ENCODE assay signal across 12 cellular contexts in genomic region chr22:17944205-17944725, GRCh38.
A peak's percentile ranks its signal among the peaks of the same experiment; 100 is the strongest.
DNase-seq lines count a peak whose midpoint lies in the region; TF ChIP-seq lines count a peak whose summit lies in the region.
"Had no signal": no experiment of that assay in that cellular context is flagged by ENCODE, and none has a peak within 500 bp of the region (broad histone marks: within the 10 kb centered on the region; RNA-seq: fewer than 3 reads in every experiment).

No MANE protein-coding gene starts in this region.

- no peak overlapping the region for H2BK5ac ChIP-seq in neuronal stem cell (ENCODE audit: low read length)

- H3K14ac ChIP-seq in neuronal stem cell (ENCODE audit: low read length), result no peak overlapping the region

- peaks cover 3% of the 10 kb centered on the region for H3K79me1 ChIP-seq in neuronal stem cell (ENCODE audit: low read depth, low read length)

- TF ChIP-seq EP300 in transverse colon (IDR thresholded peaks at IDR 0.05; ENCODE audit: low read depth), result no peak

- CTCF ChIA-PET in MCF 10A (lab: Yijun Ruan, JAX) (interaction anchor here (0.6 to 1.1 kb wide), 3 partner anchors 11 to 132 kb away, joined by 3 to 4 read pairs (median 4); no protein-coding TSS in a partner anchor), mammary epithelial cell (lab: Charles Lee; ENCODE audit: low non-redundant PET) (no interaction called here)

- no peaks in the 10 kb centered on the region for H3K27me3 ChIP-seq in mammary epithelial cell (ENCODE audit: insufficient read depth, low read length)
- H3K27me3 ChIP-seq in endodermal cell (ENCODE audit: control insufficient read depth, insufficient read depth, low read length, poor library complexity, severe bottlenecking), result no peaks in the 10 kb centered on the region
- H3K27me3 ChIP-seq in neuronal stem cell (ENCODE audit: control insufficient read depth in 3 of 3, insufficient read depth in 3 of 3, low read depth in 1 of 3, low read length in 3 of 3), result no peaks in the 10 kb centered on the region
- H3K27me3 ChIP-seq in transverse colon, result no peaks in the 10 kb centered on the region
- H3K27me3 ChIP-seq in hepatocyte, result no peaks in the 10 kb centered on the region
- H3K27me3 ChIP-seq in Peyer's patch, result no peaks in the 10 kb centered on the region

- no peak for TF ChIP-seq POLR2A in transverse colon (IDR thresholded peaks at IDR 0.05)
- no peak for TF ChIP-seq POLR2A in Peyer's patch (IDR thresholded peaks at IDR 0.05)

- no TSS peak for BruUV-seq in MCF 10A (replicated peaks; lab: Mats Ljungman, UMichigan)
- no TSS peak for BruUV-seq in mammary epithelial cell (replicated peaks; lab: Mats Ljungman, UMichigan)

- WGBS in mammary epithelial cell (ENCODE audit: low coverage, missing lambda C conversion rate), result 77% methylated on average over 13 of the region's 13 CpGs
- 91 to 95% methylated on average over 13 of the region's 13 CpGs for WGBS in endodermal cell (ENCODE audit: insufficient coverage in 1 of 2, insufficient read length in 1 of 2), 2 experiments
- WGBS in neuronal stem cell (ENCODE audit: extremely low coverage in 2 of 2, insufficient read length in 2 of 2, insufficient replicate concordance in 1 of 2), 2 donors, result no CpG with 5 or more reads among the region's 13 CpGs
- 73 to 78% methylated on average over 4 to 13 of the region's 13 CpGs for WGBS in transverse colon (ENCODE audit: low coverage in 1 of 2), 2 donors
- WGBS in hepatocyte (ENCODE audit: low lambda C conversion rate, missing lambda C conversion rate), result 85% methylated on average over 13 of the region's 13 CpGs

- H2BK15ac ChIP-seq in neuronal stem cell (ENCODE audit: low read length), result peak overlapping the region; percentile 44

- H3K9ac ChIP-seq in mammary epithelial cell (ENCODE audit: insufficient read depth, low read length), result no peak overlapping the region
- no peak overlapping the region for H3K9ac ChIP-seq in endodermal cell (ENCODE audit: extremely low read depth, low read length, poor library complexity, severe bottlenecking)
- peak overlapping the region; percentile 1 for H3K9ac ChIP-seq in neuronal stem cell (ENCODE audit: low read depth, low read length, poor library complexity)

- H3K36me3 Mint-ChIP-seq in MCF 10A (ENCODE audit: insufficient read depth, unreplicated experiment) (no peaks in the 10 kb centered on the region), endodermal cell (ENCODE audit: low read depth) (no peaks in the 10 kb centered on the region)
- H3K36me3 Mint-ChIP-seq: activated naive CD4-positive, alpha-beta T cell treated with anti-CD3 and anti-CD28 coated beads, Interleukin-2, amount 50 U/mL, for 24 hours had no signal

- peaks cover 100% of the 10 kb centered on the region for H3K79me2 ChIP-seq in mammary epithelial cell (ENCODE audit: insufficient read depth, low read length)
- H3K79me2 ChIP-seq in hepatocyte, result peaks cover 100% of the 10 kb centered on the region

- DNase-seq in MCF 10A (ENCODE audit: unreplicated experiment) (no peak), mammary epithelial cell (no peak), endodermal cell (no peak), neuronal stem cell (ENCODE audit: low spot score) (no peak), transverse colon (no peak), DMS 273 treated with DMSO at 0.1 percent for 48 hours (lab: John Stamatoyannopoulos, UW) (no peak), hepatocyte (ENCODE audit: low spot score) (no peak), Peyer's patch (no peak)
- DNase-seq: activated CD4-positive, CD25-positive, alpha-beta regulatory T cell; NCI-H774 had no signal

- H3K4ac ChIP-seq in neuronal stem cell (ENCODE audit: low read length), result no peak overlapping the region

- H3K4me1 ChIP-seq in mammary epithelial cell (ENCODE audit: insufficient read depth, low read length), result peaks cover 40% of the 10 kb centered on the region
- H3K4me1 ChIP-seq in endodermal cell (ENCODE audit: control insufficient read depth, insufficient read depth, low read length), result peaks cover 6% of the 10 kb centered on the region
- peaks cover 23 to 39% of the 10 kb centered on the region in 2 donors for H3K4me1 ChIP-seq in neuronal stem cell (ENCODE audit: control insufficient read depth in 2 of 2, insufficient read depth in 1 of 2, low read depth in 1 of 2, low read length in 2 of 2)
- peaks cover 12 to 28% (median 26%) of the 10 kb centered on the region in 4 donors for H3K4me1 ChIP-seq in transverse colon
- H3K4me1 ChIP-seq in hepatocyte (ENCODE audit: insufficient read depth), result peaks cover under 1% of the 10 kb centered on the region
- peaks cover 0 to 22% (median 1%) of the 10 kb centered on the region in 4 donors for H3K4me1 ChIP-seq in Peyer's patch

- no peak overlapping the region for H2BK120ac ChIP-seq in neuronal stem cell (ENCODE audit: low read depth, low read length)

- POLR2A ChIA-PET in MCF 10A (lab: Yijun Ruan, JAX), result no interaction called here

- no peak overlapping the region for H2AFZ ChIP-seq in mammary epithelial cell (ENCODE audit: low read depth, low read length)
- no peak overlapping the region for H2AFZ ChIP-seq in neuronal stem cell (ENCODE audit: low read length)
- H2AFZ ChIP-seq in hepatocyte, result no peak overlapping the region

- H3K9me3 Mint-ChIP-seq in MCF 10A (ENCODE audit: unreplicated experiment) (no peaks in the 10 kb centered on the region), endodermal cell (no peaks in the 10 kb centered on the region)
- H3K9me3 Mint-ChIP-seq: activated naive CD4-positive, alpha-beta T cell treated with anti-CD3 and anti-CD28 coated beads, Interleukin-2, amount 50 U/mL, for 24 hours had no signal

- TF ChIP-seq CTCF in MCF 10A (IDR thresholded peaks at IDR 0.05; ENCODE audit: unreplicated experiment) (no peak), mammary epithelial cell (conservative IDR thresholded peaks at IDR 0.05 in 1 of 2, IDR thresholded peaks at IDR 0.05 in 1 of 2; ENCODE audit: extremely low read depth in 1 of 2, insufficient read depth in 1 of 2, low read depth in 1 of 2, low read length in 2 of 2) (no peak), endodermal cell (conservative IDR thresholded peaks at IDR 0.05) (no peak), transverse colon (IDR thresholded peaks at IDR 0.05) (no peak), hepatocyte (IDR thresholded peaks at IDR 0.05; ENCODE audit: poor library complexity) (no peak), Peyer's patch (IDR thresholded peaks at IDR 0.05) (no peak)

- no peaks in the 10 kb centered on the region for H4K20me1 ChIP-seq in mammary epithelial cell (ENCODE audit: insufficient read depth, low read length)
- peaks cover 45% of the 10 kb centered on the region for H4K20me1 ChIP-seq in hepatocyte (ENCODE audit: insufficient read depth, poor library complexity, severe bottlenecking)

- no peaks in the 10 kb centered on the region for H3K9me2 ChIP-seq in hepatocyte (replicated peaks; ENCODE audit: insufficient read depth)

- H3K36me3 ChIP-seq in mammary epithelial cell (ENCODE audit: insufficient read depth, low read length) (no peaks in the 10 kb centered on the region), endodermal cell (ENCODE audit: control insufficient read depth, insufficient read depth, low read length) (no peaks in the 10 kb centered on the region), neuronal stem cell (replicated peaks in 1 of 2; ENCODE audit: control insufficient read depth in 2 of 2, insufficient read depth in 2 of 2, low read length in 2 of 2) (no peaks in the 10 kb centered on the region), transverse colon (no peaks in the 10 kb centered on the region), hepatocyte (replicated peaks; ENCODE audit: insufficient read depth, low read depth) (no peaks in the 10 kb centered on the region), Peyer's patch (no peaks in the 10 kb centered on the region)

- intact Hi-C loops in MCF 10A (cut with micrococcal nuclease), result no loop called here
- intact Hi-C loops in mammary epithelial cell (cut with micrococcal nuclease), result loop anchor here (5.0 kb wide), 1 partner anchor 38 kb away; no protein-coding TSS in a partner anchor
- intact Hi-C loops in transverse colon (cut with DNase I; ENCODE audit: low total_unique reads), result no loop called here

- no peak overlapping the region for H4K8ac ChIP-seq in neuronal stem cell (ENCODE audit: low read depth, low read length)

- peak overlapping the region; percentile 26 for H2AK5ac ChIP-seq in neuronal stem cell (ENCODE audit: low read depth, low read length)

- no peak overlapping the region for H3K23ac ChIP-seq in neuronal stem cell (ENCODE audit: low read depth, low read length, poor library complexity)

- in situ Hi-C loops in mammary epithelial cell (cut with MboI; ENCODE audit: low sequenced_read_pairs in 2 of 2), result no loop called here
- in situ Hi-C loops in transverse colon (cut with MboI; ENCODE audit: low pct_ligation_motif_present in 1 of 4, low pct_unique_long_range_greater_than_20kb in 1 of 4, low sequenced_read_pairs in 3 of 4), result no loop called here

- no peak overlapping the region for H3K4me2 ChIP-seq in mammary epithelial cell (ENCODE audit: insufficient read depth, low read depth, low read length)
- H3K4me2 ChIP-seq in neuronal stem cell (ENCODE audit: insufficient read depth, low read length, poor library complexity, severe bottlenecking), result no peak overlapping the region
- H3K4me2 ChIP-seq in hepatocyte, result no peak overlapping the region

- H2BK12ac ChIP-seq in neuronal stem cell (ENCODE audit: low read length), result no peak overlapping the region

- H4K91ac ChIP-seq in neuronal stem cell (ENCODE audit: low read depth, low read length, poor library complexity), result no peak overlapping the region

- H3K9me3 ChIP-seq in mammary epithelial cell (replicated peaks; ENCODE audit: insufficient read depth, low read length), result no peaks in the 10 kb centered on the region
- no peaks in the 10 kb centered on the region for H3K9me3 ChIP-seq in endodermal cell (ENCODE audit: control insufficient read depth, low read length)
- peaks cover 0 to 3% of the 10 kb centered on the region in 2 donors for H3K9me3 ChIP-seq in neuronal stem cell (replicated peaks in 1 of 2; ENCODE audit: control insufficient read depth in 2 of 2, insufficient read depth in 1 of 2, low read depth in 1 of 2, low read length in 2 of 2)
- no peaks in the 10 kb centered on the region for H3K9me3 ChIP-seq in transverse colon
- no peaks in the 10 kb centered on the region for H3K9me3 ChIP-seq in hepatocyte (ENCODE audit: low read depth)
- no peaks in the 10 kb centered on the region for H3K9me3 ChIP-seq in Peyer's patch

- dilution Hi-C loops in mammary epithelial cell (cut with HindIII; ENCODE audit: low sequenced_read_pairs), result no loop called here

- peak overlapping the region; percentile 62 for H3K18ac ChIP-seq in neuronal stem cell (ENCODE audit: low read length)

- H3K27ac ChIP-seq in mammary epithelial cell (ENCODE audit: insufficient read depth, low read depth, low read length) (no peak overlapping the region), endodermal cell (ENCODE audit: low read depth, low read length) (no peak overlapping the region), neuronal stem cell (replicated peaks; ENCODE audit: low read length) (peak overlapping the region; percentile 51), transverse colon (peak overlapping the region; percentile 39 to 65 (median 64)), hepatocyte (no peak overlapping the region), Peyer's patch (peak overlapping the region in 1 of 4 donors; percentile 3)
- H3K27ac ChIP-seq: SK-N-MC had no signal

- peaks cover 15% of the 10 kb centered on the region for H3K4me1 Mint-ChIP-seq in MCF 10A (ENCODE audit: insufficient read depth, unreplicated experiment)
- peaks cover 39% of the 10 kb centered on the region for H3K4me1 Mint-ChIP-seq in endodermal cell

- peak overlapping the region; percentile 22 for H3K27ac Mint-ChIP-seq in MCF 10A (ENCODE audit: low read depth, unreplicated experiment)
- H3K27ac Mint-ChIP-seq in endodermal cell, result peak overlapping the region; percentile 71
- H3K27ac Mint-ChIP-seq: activated naive CD4-positive, alpha-beta T cell treated with anti-CD3 and anti-CD28 coated beads, Interleukin-2, amount 50 U/mL, for 24 hours had no signal

- no peak overlapping the region for H3K4me3 Mint-ChIP-seq in MCF 10A (ENCODE audit: unreplicated experiment)
- no peak overlapping the region for H3K4me3 Mint-ChIP-seq in endodermal cell
- H3K4me3 Mint-ChIP-seq: activated naive CD4-positive, alpha-beta T cell treated with anti-CD3 and anti-CD28 coated beads, Interleukin-2, amount 50 U/mL, for 24 hours had no signal

- H3K4me3 ChIP-seq in mammary epithelial cell (replicated peaks in 1 of 3; ENCODE audit: insufficient read depth in 1 of 3, low read depth in 2 of 3, low read length in 3 of 3) (no peak overlapping the region), endodermal cell (ENCODE audit: low read length) (no peak overlapping the region), neuronal stem cell (ENCODE audit: low read length in 2 of 2) (no peak overlapping the region), transverse colon (no peak overlapping the region), hepatocyte (no peak overlapping the region), Peyer's patch (no peak overlapping the region)
- H3K4me3 ChIP-seq: SK-N-MC had no signal

- H3K27me3 Mint-ChIP-seq in MCF 10A (ENCODE audit: insufficient read depth, unreplicated experiment) (no peaks in the 10 kb centered on the region), endodermal cell (ENCODE audit: insufficient read depth) (no peaks in the 10 kb centered on the region)
- H3K27me3 Mint-ChIP-seq: activated naive CD4-positive, alpha-beta T cell treated with anti-CD3 and anti-CD28 coated beads, Interleukin-2, amount 50 U/mL, for 24 hours had no signal

Comparison
In these comparisons a context has a peak if more than half of its experiments do, and no peak if none do; other contexts are left out.
1. H3K27ac ChIP-seq: peak in neuronal stem cell (single experiment) and transverse colon (4 of 4); none in mammary epithelial cell (single experiment), endodermal cell (single experiment) and hepatocyte (single experiment).